1 cellular context compared by ENCODE assay signal in genomic region chr1:15362096-15362736, GRCh38.
A peak's percentile ranks its signal among the peaks of the same experiment; 100 is the strongest.
TF ChIP-seq lines count a peak whose summit lies in the region.

No MANE protein-coding gene starts in this region.

TF ChIP-seq in K562, 482 proteins besides CTCF, POLR2A, EP300 and RAD21:
- TF ChIP-seq SMARCC2 (IDR thresholded peaks at IDR 0.05; ENCODE audit: low read depth): no peak
- no peak for TF ChIP-seq FOXP4 (CRISPR knock-in tag; IDR thresholded peaks at IDR 0.05; ENCODE audit: borderline replicate concordance)
- TF ChIP-seq ZBTB33 (CRISPR knock-in tag; IDR thresholded peaks at IDR 0.05): peak; percentile 56
- no peak for TF ChIP-seq ZNF408 (CRISPR knock-in tag; IDR thresholded peaks at IDR 0.05; ENCODE audit: low read depth)
- TF ChIP-seq ZNF197 (CRISPR knock-in tag; IDR thresholded peaks at IDR 0.05; ENCODE audit: low read depth): no peak
- TF ChIP-seq ZNF785 (CRISPR knock-in tag; IDR thresholded peaks at IDR 0.05): no peak
